ENCODE assay signal across 28 cellular contexts in the genomic region with DNA sequence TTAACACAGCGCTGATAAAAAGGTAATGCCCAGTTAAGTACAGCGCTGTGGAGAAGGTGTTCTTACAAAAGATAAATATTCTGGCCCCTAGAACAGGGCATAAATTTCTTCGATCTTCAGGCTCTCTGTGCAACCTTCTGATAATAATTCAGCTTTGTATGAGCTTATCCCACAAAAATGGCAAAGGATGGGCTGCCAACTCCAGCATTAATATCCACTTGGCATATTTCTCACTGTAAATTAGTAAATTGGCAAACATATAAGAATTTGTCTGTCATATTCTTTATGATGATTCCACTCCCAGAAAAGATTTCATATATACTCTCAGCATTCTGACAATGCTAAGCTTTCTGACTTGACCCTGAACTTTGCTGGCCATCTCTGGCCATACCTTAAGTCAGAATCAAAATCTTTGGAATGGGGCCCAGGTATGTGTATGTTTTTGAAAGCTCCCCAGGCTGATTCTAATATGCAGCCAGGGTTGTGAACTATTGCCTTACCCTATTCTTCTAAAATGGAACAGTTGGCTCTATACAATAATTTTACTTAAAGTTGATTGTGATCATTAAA.
"Had no signal": no experiment of that assay in that cellular context is flagged by ENCODE, and none has a peak within 500 bp of the region (broad histone marks: within the 10 kb centered on the region; RNA-seq: fewer than 3 reads in every experiment).

No MANE protein-coding gene starts in this region.

- H3K36me3 ChIP-seq: heart left ventricle, left ventricle myocardium inferior, neutrophil, right lobe of liver, thoracic aorta, uterus had no signal

- ATAC-seq: foreskin keratinocyte, heart left ventricle, right lobe of liver had no signal

- H3K4me3 ChIP-seq: heart left ventricle, left ventricle myocardium inferior, right lobe of liver, thoracic aorta, uterus had no signal

- FAIRE-seq: bronchial epithelial cell, endometrium, TTC549 had no signal

- H3K9me3 ChIP-seq: heart left ventricle, left ventricle myocardium inferior, neutrophil, right lobe of liver, thoracic aorta, uterus had no signal

- H3K4me1 ChIP-seq: right lobe of liver had no signal

- H3K27ac ChIP-seq: epithelial cell of prostate, foreskin keratinocyte, heart left ventricle, left ventricle myocardium inferior, neutrophil, right lobe of liver, thoracic aorta, uterus, VCaP had no signal

- H3K27me3 ChIP-seq: foreskin keratinocyte, heart left ventricle, neutrophil, right lobe of liver, uterus had no signal

- DNase-seq: activated CD4-positive, alpha-beta memory T cell treated with anti-CD3 and anti-CD28 coated beads for 36 hours; activated CD4-positive, alpha-beta T cell treated with anti-CD3 and anti-CD28 coated beads for 48 hours; activated CD8-positive, alpha-beta memory T cell treated with anti-CD3 and anti-CD28 coated beads, Interleukin-2, amount 50 U/mL, for 4 hours; activated gamma-delta T cell; activated naive CD4-positive, alpha-beta T cell treated with anti-CD3 and anti-CD28 coated beads, Interleukin-2, amount 10 ng/mL, durations not matched to agents 7 days and 5 days; activated naive CD8-positive, alpha-beta T cell treated with anti-CD3 and anti-CD28 coated beads, Interleukin-2, amount 10 ng/mL, durations not matched to agents 7 days and 5 days; activated T-cell treated with anti-CD3 and anti-CD28 coated beads, Interleukin-2, amount 50 U/mL, for 24 hours; amniotic stem cell; dermis blood vessel endothelial cell; effector CD8-positive, alpha-beta T cell; foreskin keratinocyte; heart left ventricle; hypothalamus; immature natural killer cell; left ventricle myocardium inferior; right lobe of liver; stimulated activated CD4-positive, alpha-beta T cell treated with anti-CD3 and anti-CD28 coated beads, Interleukin-2, amount 100 ng/mL, for 48 hours; stimulated activated naive CD4-positive, alpha-beta T cell treated with Interleukin-2 at 50 U/mL for 16 hours; T-helper 9 cell; trophoblast cell; uterus had no signal
